ENCODE assay signal across 25 cellular contexts in the genomic region with DNA sequence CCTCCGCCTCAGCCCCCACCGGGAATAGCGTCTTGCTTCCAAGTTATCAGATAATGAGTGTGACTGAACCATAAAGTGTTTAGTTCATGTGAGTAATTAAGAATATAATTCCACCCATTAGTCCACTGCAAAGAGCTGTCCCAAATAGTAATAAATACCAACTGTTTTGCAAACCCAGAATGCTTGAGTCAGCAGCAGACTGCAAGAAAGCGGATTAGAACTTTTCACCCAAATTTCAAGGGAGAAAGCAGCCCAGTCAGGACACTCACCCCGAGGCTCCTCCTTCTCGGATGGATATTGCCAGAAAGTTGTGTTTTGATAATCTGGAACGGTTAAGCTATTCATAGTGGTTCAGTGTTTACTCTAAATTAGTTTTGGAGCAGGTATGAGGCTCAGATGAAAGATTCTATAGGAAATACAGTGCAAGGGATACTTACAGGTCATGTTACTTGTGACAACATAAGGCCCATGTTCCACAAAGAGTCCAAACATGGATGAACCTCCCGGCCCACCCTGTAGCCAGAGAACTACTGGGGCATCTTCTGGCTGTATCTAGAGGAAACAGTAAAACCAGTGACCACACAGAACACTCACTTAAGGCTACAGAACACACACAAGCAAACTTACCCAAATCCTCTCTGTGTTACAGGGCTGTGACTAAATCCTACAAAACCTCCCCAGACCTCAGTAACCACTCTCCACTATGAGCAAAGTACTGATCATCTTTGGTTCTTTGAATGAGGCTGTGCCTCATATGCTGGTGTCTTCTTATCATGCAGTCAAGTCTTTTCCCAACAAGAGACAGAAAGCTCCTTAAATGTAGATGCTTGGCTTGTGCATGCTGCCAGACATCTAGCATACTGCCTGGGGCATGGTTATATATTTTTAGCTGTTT. TPM values are rescaled to one million over a fixed set of nuclear protein-coding genes. Genes with fewer than 3 reads are reported as not detected.
DNase-seq lines count a peak whose midpoint lies in the region; ATAC-seq and TF ChIP-seq lines count a peak whose summit lies in the region.
"Had no signal": no experiment of that assay in that cellular context is flagged by ENCODE, and none has a peak within 500 bp of the region (broad histone marks: within the 10 kb centered on the region; RNA-seq: fewer than 3 reads in every experiment).

No MANE protein-coding gene starts in this region.

- peak overlapping the region; percentile 50 for H3K4me2 ChIP-seq in smooth muscle cell

- H3K4me1 ChIP-seq in gastroesophageal sphincter, result peaks cover 0 to 27% (median 4%) of the 10 kb centered on the region in 3 donors
- H3K4me1 ChIP-seq in smooth muscle cell (ENCODE audit: low read depth), result peaks cover 12% of the 10 kb centered on the region
- H3K4me1 ChIP-seq: SJSA1, testis had no signal

- no peaks in the 10 kb centered on the region for H3K9me3 Mint-ChIP-seq in activated naive CD4-positive, alpha-beta T cell treated with anti-CD3 and anti-CD28 coated beads, Interleukin-2, amount 50 U/mL, for 72 hours
- H3K9me3 Mint-ChIP-seq: activated naive CD4-positive, alpha-beta T cell treated with anti-CD3 and anti-CD28 coated beads for 36 hours; activated T-helper 1 cell treated with anti-CD3 and anti-CD28 coated beads, Interleukin-12 subunit alpha, Interleukin-12 subunit beta, Interleukin-2, Interleukin-4 antibody, amounts not matched to agents 30 ng/mL and 10 ng/mL and 1 ng/mL, durations not matched to agents 14 hours and 24 hours and 36 hours; CD8-positive, alpha-beta T cell; stimulated activated naive B cell treated with anti-CD40 and anti-IgM and Interleukin-4, amounts not matched to agents 10 μg/mL and 1 μg/mL and 100 μg/mL, for 72 hours; T-cell; WTC11 had no signal

- TF ChIP-seq EP300 in gastroesophageal sphincter (IDR thresholded peaks at IDR 0.05), result no peak

- H3K27ac Mint-ChIP-seq in activated naive CD4-positive, alpha-beta T cell treated with anti-CD3 and anti-CD28 coated beads, Interleukin-2, amount 50 U/mL, for 72 hours, result no peak overlapping the region
- H3K27ac Mint-ChIP-seq: activated naive CD4-positive, alpha-beta T cell treated with anti-CD3 and anti-CD28 coated beads for 36 hours; activated T-helper 1 cell treated with anti-CD3 and anti-CD28 coated beads, Interleukin-12 subunit alpha, Interleukin-12 subunit beta, Interleukin-2, Interleukin-4 antibody, amounts not matched to agents 30 ng/mL and 10 ng/mL and 1 ng/mL, durations not matched to agents 14 hours and 24 hours and 36 hours; B cell; CD8-positive, alpha-beta T cell; stimulated activated naive B cell treated with anti-CD40 and anti-IgM and Interleukin-4, amounts not matched to agents 10 μg/mL and 1 μg/mL and 100 μg/mL, for 72 hours; T-cell; WTC11 had no signal

- TF ChIP-seq POLR2A in gastroesophageal sphincter (IDR thresholded peaks at IDR 0.05), result no peak

- no peak overlapping the region for H3K9ac ChIP-seq in SK-N-MC (ENCODE audit: insufficient read length)
- peak overlapping the region; percentile 33 for H3K9ac ChIP-seq in smooth muscle cell (ENCODE audit: low read depth)

- H2AFZ ChIP-seq in smooth muscle cell (ENCODE audit: low read depth), result no peak overlapping the region

- no peak for DNase-seq in activated naive CD4-positive, alpha-beta T cell treated with anti-CD3 and anti-CD28 coated beads, Interleukin-2, amount 50 U/mL, for 72 hours (ENCODE audit: low spot score in 2 of 2)
- no peak for DNase-seq in activated naive CD4-positive, alpha-beta T cell (lab: John Stamatoyannopoulos, UW)
- DNase-seq in SK-N-MC (ENCODE audit: low read depth, low spot score) (no peak), smooth muscle cell (lab: John Stamatoyannopoulos, UW; ENCODE audit: unreplicated experiment) (no peak), DMS79 (lab: John Stamatoyannopoulos, UW) (no peak), nucleus accumbens (lab: John Stamatoyannopoulos, UW) (no peak), NCI-H2107 treated with DMSO at 0.1 percent for 48 hours (lab: John Stamatoyannopoulos, UW; ENCODE audit: unreplicated experiment) (no peak)
- DNase-seq: activated CD4-positive, alpha-beta T cell treated with anti-CD3 and anti-CD28 coated beads, Interleukin-2, amount 50 U/mL, for 1 hour; activated naive CD4-positive, alpha-beta T cell treated with anti-CD3 and anti-CD28 coated beads for 36 hours; amniotic stem cell; brain microvascular endothelial cell; CD8-positive, alpha-beta T cell; glutamatergic neuron; IMR-90; NCI-H1694; stimulated activated naive B cell treated with anti-CD40 and anti-IgM and Interleukin-4, amounts not matched to agents 10 μg/mL and 1 μg/mL and 100 μg/mL, for 72 hours; T-cell; testis had no signal

- peak; percentile 48 to 61 for ATAC-seq in activated naive CD4-positive, alpha-beta T cell treated with anti-CD3 and anti-CD28 coated beads, Interleukin-2, amount 50 U/mL, for 72 hours
- peak; percentile 4 for ATAC-seq in gastroesophageal sphincter
- ATAC-seq: CD8-positive, alpha-beta T cell; WTC11 had no signal

- H3K27ac ChIP-seq in SK-N-MC (peak overlapping the region; percentile 51; the same call in 1 of the 2 replicates), gastroesophageal sphincter (no peak overlapping the region), smooth muscle cell (ENCODE audit: low read depth) (peak overlapping the region; percentile 79)
- H3K27ac ChIP-seq: brain microvascular endothelial cell, SJSA1, testis had no signal

- no peak for TF ChIP-seq CTCF in gastroesophageal sphincter (IDR thresholded peaks at IDR 0.05)
- TF ChIP-seq CTCF in smooth muscle cell (IDR thresholded peaks at IDR 0.05; ENCODE audit: borderline replicate concordance, insufficient read depth, poor library complexity, severe bottlenecking), result no peak

- H3K9me3 ChIP-seq in SK-N-MC (ENCODE audit: low read depth, low read length) (no peaks in the 10 kb centered on the region), gastroesophageal sphincter (no peaks in the 10 kb centered on the region), smooth muscle cell (replicated peaks; ENCODE audit: low read depth) (no peaks in the 10 kb centered on the region)
- H3K9me3 ChIP-seq: SJSA1, testis had no signal

- H3F3A ChIP-seq in smooth muscle cell (ENCODE audit: low read depth), result peaks cover 16% of the 10 kb centered on the region

- H3K36me3 ChIP-seq in SK-N-MC (ENCODE audit: insufficient read depth, low read length) (peaks cover 3% of the 10 kb centered on the region), gastroesophageal sphincter (no peaks in the 10 kb centered on the region), smooth muscle cell (ENCODE audit: low read depth) (no peaks in the 10 kb centered on the region)
- H3K36me3 ChIP-seq: brain microvascular endothelial cell, SJSA1 had no signal

- H4K20me1 ChIP-seq in smooth muscle cell (ENCODE audit: low read depth), result no peaks in the 10 kb centered on the region

- H3K4me3 ChIP-seq in SK-N-MC, result no peak overlapping the region
- H3K4me3 ChIP-seq in gastroesophageal sphincter, result no peak overlapping the region
- H3K4me3 ChIP-seq in smooth muscle cell, result no peak overlapping the region
- H3K4me3 ChIP-seq: SJSA1, testis had no signal

- 46 to 52% methylated on average over 6 to 8 of the region's 8 CpGs for WGBS in gastroesophageal sphincter (ENCODE audit: low coverage in 1 of 2), 2 donors
- 23% methylated on average over 8 of the region's 8 CpGs for WGBS in smooth muscle cell (ENCODE audit: low lambda C conversion rate)

- H3K79me2 ChIP-seq in smooth muscle cell (ENCODE audit: low read depth), result no peaks in the 10 kb centered on the region

- H3K27me3 ChIP-seq in gastroesophageal sphincter, result peaks cover 6% of the 10 kb centered on the region
- no peaks in the 10 kb centered on the region for H3K27me3 ChIP-seq in smooth muscle cell (ENCODE audit: low read depth)
- H3K27me3 ChIP-seq: brain microvascular endothelial cell, testis had no signal

- no peaks in the 10 kb centered on the region for H3K36me3 Mint-ChIP-seq in activated naive CD4-positive, alpha-beta T cell treated with anti-CD3 and anti-CD28 coated beads, Interleukin-2, amount 50 U/mL, for 72 hours
- H3K36me3 Mint-ChIP-seq: CD8-positive, alpha-beta T cell; stimulated activated naive B cell treated with anti-CD40 and anti-IgM and Interleukin-4, amounts not matched to agents 10 μg/mL and 1 μg/mL and 100 μg/mL, for 72 hours; T-cell had no signal

RNA-seq across cellular contexts. Expression of gene CPVL, which starts 50.4 kb away (rescaled TPM):
- total RNA-seq in activated naive CD4-positive, alpha-beta T cell treated with anti-CD3 and anti-CD28 coated beads, Interleukin-2, amount 50 U/mL, for 72 hours, result not detected
- total RNA-seq in gastroesophageal sphincter (10 to 100 TPM in 2 of 4 donors, 1 to 10 TPM in 2; 4.8 to 24.6 (median 15.1) TPM), smooth muscle cell (18.7 and 29.8 TPM in 2 replicates)
- polyA plus RNA-seq in smooth muscle cell, result 7.2 and 20.8 TPM in 2 replicates
- total RNA-seq: activated naive CD4-positive, alpha-beta T cell treated with anti-CD3 and anti-CD28 coated beads for 36 hours; activated T-helper 1 cell treated with anti-CD3 and anti-CD28 coated beads, Interleukin-12 subunit alpha, Interleukin-12 subunit beta, Interleukin-2, Interleukin-4 antibody, amounts not matched to agents 30 ng/mL and 10 ng/mL and 1 ng/mL, durations not matched to agents 14 hours and 24 hours and 36 hours; B cell; endothelial cell of umbilical vein; IMR-90; pulmonary artery endothelial cell had no signal
- polyA plus RNA-seq: IMR-90 had no signal

Comparison
In these comparisons a context has a peak if more than half of its experiments do, and no peak if none do; other contexts are left out.
1. H3K27ac ChIP-seq: peak in SK-N-MC (single experiment) and smooth muscle cell (single experiment); none in gastroesophageal sphincter (0 of 4).
2. RNA of gene CPVL, which starts 50.4 kb away (total RNA-seq): 18.7 to 29.8 TPM in smooth muscle cell and 4.8 to 24.6 TPM in gastroesophageal sphincter; not detected in activated naive CD4-positive, alpha-beta T cell treated with anti-CD3 and anti-CD28 coated beads, Interleukin-2, amount 50 U/mL, for 72 hours; every median in the first group is over 4 times any median in the second.